8 cellular contexts compared by ENCODE assay signal in genomic region chrX:74291577-74291963, GRCh38. TPM values are rescaled to one million over a fixed set of nuclear protein-coding genes. Genes with fewer than 3 reads are reported as not detected.
DNase-seq lines count a peak whose midpoint lies in the region; ATAC-seq and TF ChIP-seq lines count a peak whose summit lies in the region.

No MANE protein-coding gene starts in this region.

- peaks cover 59% of the 10 kb centered on the region for H3K79me2 ChIP-seq in PC-9 (ENCODE audit: low read depth)

- TF ChIP-seq CTCF in GM12864 (IDR thresholded peaks at IDR 0.05; ENCODE audit: low read depth, low read length, missing control alignments) (no peak), PC-9 (conservative IDR thresholded peaks at IDR 0.05) (no peak), epithelial cell of proximal tubule (conservative IDR thresholded peaks at IDR 0.05; ENCODE audit: low read depth, low read length) (no peak), psoas muscle (IDR thresholded peaks at IDR 0.05) (no peak)

- H3K4me3 ChIP-seq in GM12864 (ENCODE audit: low read depth, low read length), result peak overlapping the region; percentile 89
- H3K4me3 ChIP-seq in PC-9, result peak overlapping the region; percentile 97
- H3K4me3 ChIP-seq in epithelial cell of proximal tubule (ENCODE audit: low read depth, low read length), result peak overlapping the region; percentile 81
- H3K4me3 ChIP-seq in psoas muscle, result peak overlapping the region; percentile 84

- peaks cover 8% of the 10 kb centered on the region for H3K4me1 ChIP-seq in PC-9 (replicated peaks; ENCODE audit: insufficient read depth)
- no peaks in the 10 kb centered on the region for H3K4me1 ChIP-seq in psoas muscle

- H4K20me1 ChIP-seq in PC-9 (ENCODE audit: insufficient read depth), result no peaks in the 10 kb centered on the region

- H3K27ac ChIP-seq in PC-9 (peak overlapping the region; percentile 92), psoas muscle (peak overlapping the region; percentile 89)

- POLR2A ChIA-PET in PC-9 (lab: Charles Lee; ENCODE audit: unreplicated experiment), result no interaction called here

- no peaks in the 10 kb centered on the region; the same call in 1 of the 2 replicates for H3K9me3 ChIP-seq in PC-9 (ENCODE audit: insufficient read depth, low read depth)
- H3K9me3 ChIP-seq in psoas muscle, result no peaks in the 10 kb centered on the region

- peak overlapping the region; percentile 91 for H3K4me2 ChIP-seq in PC-9

- peak in 3 of 4 donors; percentile 0 to 26 (median 0) for ATAC-seq in psoas muscle
- no peak for ATAC-seq in GM19397 (IDR thresholded peaks at IDR 0.05; ENCODE audit: unreplicated experiment)
- ATAC-seq in GM21381 (IDR thresholded peaks at IDR 0.05; ENCODE audit: unreplicated experiment), result no peak

- DNase-seq in GM12864 (ENCODE audit: low read depth) (no peak), PC-9 (no peak), epithelial cell of proximal tubule (ENCODE audit: low read depth) (no peak), psoas muscle (no peak), epidermal melanocyte (ENCODE audit: insufficient read length, low spot score) (no peak), NK-92 (lab: John Stamatoyannopoulos, UW; ENCODE audit: unreplicated experiment) (no peak)

- H3K36me3 ChIP-seq in PC-9 (ENCODE audit: low read depth) (peaks cover 24% of the 10 kb centered on the region; the same call in 1 of the 2 replicates), psoas muscle (ENCODE audit: insufficient read depth in 1 of 2, low read depth in 1 of 2) (peaks cover 0 to 2% of the 10 kb centered on the region in 2 donors)

- H3F3A ChIP-seq in PC-9 (ENCODE audit: insufficient read depth, low read depth), result peaks cover 12% of the 10 kb centered on the region; the same call in 1 of the 2 replicates

- intact Hi-C loops in PC-9 (cut with micrococcal nuclease; ENCODE audit: unreplicated experiment) (no loop called here), psoas muscle (cut with DNase I) (loop anchor here in 1 of 2 donors (5.0 kb wide), 1 partner anchor 51 kb away; no protein-coding TSS in a partner anchor)

- CTCF ChIA-PET in PC-9 (lab: Charles Lee), result no interaction called here

- H3K27me3 ChIP-seq in PC-9 (ENCODE audit: insufficient read depth, low read depth), result no peaks in the 10 kb centered on the region
- peaks cover 0 to 13% (median 0%) of the 10 kb centered on the region in 3 donors for H3K27me3 ChIP-seq in psoas muscle (ENCODE audit: insufficient read depth in 3 of 3, low read length in 2 of 3)

- TSS peak; percentile 74 for BruUV-seq in PC-9 (replicated peaks; lab: Mats Ljungman, UMichigan)

- H2AFZ ChIP-seq in PC-9, result peak overlapping the region; percentile 89

- H3K9me2 ChIP-seq in PC-9 (ENCODE audit: insufficient read depth), result no peaks in the 10 kb centered on the region

- 2 to 23% (median 3%) methylated on average over 6 of the region's 6 CpGs for WGBS in psoas muscle, 3 donors

RNA-seq across cellular contexts. Expression of gene ZCCHC13, which starts 12.4 kb away (rescaled TPM):
- total RNA-seq in PC-9 (2021), result not detected in 2 replicates
- total RNA-seq in epithelial cell of proximal tubule, result not detected in 2 replicates
- total RNA-seq in psoas muscle, result not detected
- not detected for polyA plus RNA-seq in psoas muscle

Comparison
In these comparisons a context has a peak if more than half of its experiments do, and no peak if none do; other contexts are left out.
1. ATAC-seq: peak in psoas muscle (3 of 4); none in GM19397 (single experiment) and GM21381 (single experiment).
2. Peak in every context shown above with its lines, with median percentiles within 50 percentile points of each other: H3K4me3 ChIP-seq.